ENCODE assay signal across 8 cellular contexts in genomic region chr19:54102421-54103169, GRCh38. TPM values are rescaled to one million over a fixed set of nuclear protein-coding genes. Genes with fewer than 3 reads are reported as not detected.
A peak's percentile ranks its signal among the peaks of the same experiment; 100 is the strongest.
DNase-seq lines count a peak whose midpoint lies in the region; ATAC-seq and TF ChIP-seq lines count a peak whose summit lies in the region.

Gene NDUFA3 (plus strand): TSS chr19:54102855. CDS start chr19:54102879, 24 bp downstream.

- H3K27me3 ChIP-seq in ovary (no peaks in the 10 kb centered on the region), thyroid gland (no peaks in the 10 kb centered on the region)

- intact Hi-C loops in Right ventricle myocardium inferior (cut with DNase I), result loop anchor here (1.0 to 10.0 kb wide), 2 partner anchors 13 to 228 kb away; partner anchors contain the start of genes PRPF31 and TFPT
- intact Hi-C loops in ovary (cut with DNase I), result no loop called here
- intact Hi-C loops in thyroid gland (cut with DNase I), result no loop called here

- TF ChIP-seq EP300 in ovary (IDR thresholded peaks at IDR 0.05), result no peak

- ATAC-seq in HG02759 (IDR thresholded peaks at IDR 0.05; ENCODE audit: unreplicated experiment) (peak; percentile 97), Right ventricle myocardium inferior (peak; percentile 100)

- H3K27ac ChIP-seq in ovary (no peak within 1 kb of the TSS), thyroid gland (peak within 1 kb of the TSS in 1 of 3 donors; percentile 60)

- H3K36me3 ChIP-seq in ovary (no peaks in the 10 kb centered on the region), thyroid gland (peaks cover 6 to 16% of the 10 kb centered on the region in 2 donors)

- peak; percentile 49 for TF ChIP-seq POLR2A in ovary (IDR thresholded peaks at IDR 0.05)
- TF ChIP-seq POLR2A in thyroid gland (IDR thresholded peaks at IDR 0.05), result peak in 1 of 2 donors; percentile 59

- WGBS in ovary, 3 donors, result 2 to 4% (median 3%) methylated on average over 38 to 54 of the region's 54 CpGs
- 2 to 10% methylated on average over 17 to 44 of the region's 54 CpGs for whole genome bisulfite sequencing in thyroid gland, 2 donors

- H3K4me3 ChIP-seq in GM12864 (ENCODE audit: low read depth, low read length), result peak within 1 kb of the TSS; percentile 81
- H3K4me3 ChIP-seq in ovary, result peak within 1 kb of the TSS; percentile 95
- peak within 1 kb of the TSS; percentile 34 to 64 (median 57) for H3K4me3 ChIP-seq in thyroid gland (replicated peaks in 1 of 3)

- DNase-seq in GM12864 (ENCODE audit: low read depth) (peak; percentile 96), NCI-H1417 (lab: John Stamatoyannopoulos, UW) (peak; percentile 95 to 99 (median 98)), SW 1271 (lab: John Stamatoyannopoulos, UW) (peak; percentile 92 to 93), Right ventricle myocardium inferior (ENCODE audit: missing footprints) (peak; percentile 99), ovary (peak; percentile 97 to 98 (median 97)), thyroid gland (peak; percentile 98 to 99)
- DNase-seq in activated naive CD8-positive, alpha-beta T cell treated with anti-CD3 and anti-CD28 coated beads, Interleukin-2, amount 50 U/mL, for 16 hours (ENCODE audit: low read depth, low spot score), result peak; percentile 92

- H3K4me1 ChIP-seq in ovary (ENCODE audit: insufficient read depth), result peaks cover 3% of the 10 kb centered on the region
- H3K4me1 ChIP-seq in thyroid gland, result peaks cover 7 to 10% of the 10 kb centered on the region in 2 donors

- TF ChIP-seq CTCF in GM12864 (IDR thresholded peaks at IDR 0.05; ENCODE audit: low read depth, low read length, missing control alignments) (no peak), ovary (IDR thresholded peaks at IDR 0.05) (no peak), thyroid gland (IDR thresholded peaks at IDR 0.05) (no peak)

- H3K9me3 ChIP-seq in ovary (no peaks in the 10 kb centered on the region), thyroid gland (no peaks in the 10 kb centered on the region)

RNA-seq across cellular contexts. Expression of gene NDUFA3, which starts in this region (rescaled TPM):
- 561 TPM for total RNA-seq in Right ventricle myocardium inferior
- total RNA-seq in ovary, result 100 to 1,000 TPM in 3 of 7 donors, 10 to 100 TPM in 3, 1 to 10 TPM in 1; 6.2 to 110 (median 82.1) TPM
- polyA plus RNA-seq in ovary, result 100 to 1,000 TPM in 1 of 2 donors, 10 to 100 TPM in 1; 58.3 to 110 TPM
- total RNA-seq in thyroid gland, result 100 to 1,000 TPM in 1 of 4 donors, 10 to 100 TPM in 3; 17.7 to 100 (median 52.7) TPM
